Comparison of ENCODE assay signal across 20 cellular contexts in genomic region chr12:116267948-116268347, GRCh38. TPM values are rescaled to one million over a fixed set of nuclear protein-coding genes. Genes with fewer than 3 reads are reported as not detected.
A peak's percentile ranks its signal among the peaks of the same experiment; 100 is the strongest.
DNase-seq lines count a peak whose midpoint lies in the region; ATAC-seq, FAIRE-seq and TF ChIP-seq lines count a peak whose summit lies in the region.
"Had no signal": no experiment of that assay in that cellular context is flagged by ENCODE, and none has a peak within 500 bp of the region (broad histone marks: within the 10 kb centered on the region; RNA-seq: fewer than 3 reads in every experiment).

No MANE protein-coding gene starts in this region.

- POLR2A ChIA-PET in A549 (lab: Yijun Ruan, JAX) = no interaction called here

- no peaks in the 10 kb centered on the region for H3K36me3 Mint-ChIP-seq in endothelial cell (ENCODE audit: low read depth, unreplicated experiment)
- H3K36me3 Mint-ChIP-seq: CD8-positive, alpha-beta memory T cell had no signal

- TF ChIP-seq RAD21 in A549 (conservative IDR thresholded peaks at IDR 0.05 in 1 of 2, IDR thresholded peaks at IDR 0.05 in 1 of 2) = no peak

- 0 out of 3 replicates have a peak overlapping the region, but pooled peaks have one; percentile 6 for H3K4me3 ChIP-seq in A549
- H3K4me3 ChIP-seq: HAP-1, Peyer's patch had no signal

- TF ChIP-seq CTCF in A549 (IDR thresholded peaks at IDR 0.05) = no peak
- no peak for TF ChIP-seq CTCF in endothelial cell (IDR thresholded peaks at IDR 0.05; ENCODE audit: unreplicated experiment)
- no peak for TF ChIP-seq CTCF in GM13977 (IDR thresholded peaks at IDR 0.05; ENCODE audit: extremely low read depth, insufficient read depth, missing control alignments)

- peak overlapping the region; percentile 73 for H3K4me2 ChIP-seq in A549

- TF ChIP-seq EP300 in A549 (IDR thresholded peaks at IDR 0.05) = no peak

- FAIRE-seq in A549 (lab: Jason Lieb, UNC) = no peak
- FAIRE-seq in GM19239 (lab: Jason Lieb, UNC) = peak; percentile 57
- FAIRE-seq in RCC 7860 (lab: Jason Lieb, UNC) = peak; percentile 32

- peaks cover 11% of the 10 kb centered on the region for H3K4me1 Mint-ChIP-seq in endothelial cell (ENCODE audit: unreplicated experiment)

- no peak overlapping the region for H3K27ac Mint-ChIP-seq in endothelial cell (ENCODE audit: unreplicated experiment)
- H3K27ac Mint-ChIP-seq: CD8-positive, alpha-beta memory T cell had no signal

- H3K4me1 ChIP-seq in A549 = peaks cover 85% of the 10 kb centered on the region

- no peaks in the 10 kb centered on the region for H3K9me3 Mint-ChIP-seq in endothelial cell (ENCODE audit: unreplicated experiment)
- H3K9me3 Mint-ChIP-seq: CD8-positive, alpha-beta memory T cell had no signal

- DNase-seq in A549 (ENCODE audit: low read depth in 1 of 2, low spot score in 1 of 2) (no peak), GM19239 (ENCODE audit: insufficient read length, low spot score) (no peak), RCC 7860 (ENCODE audit: low spot score) (peak; percentile 12), kidney glomerular epithelial cell (lab: John Stamatoyannopoulos, UW) (peak; percentile 45), endothelial cell (ENCODE audit: low spot score) (no peak), ureter (ENCODE audit: low spot score) (no peak), GM13977 (ENCODE audit: low spot score) (no peak)
- DNase-seq: 8988T; C1 segment of cervical spinal cord; CD8-positive, alpha-beta memory T cell; DMS79; KBM-7; NCI-H1417 treated with DMSO at 0.1 percent for 48 hours; NCI-H2029; NCI-H526; Peyer's patch; SW 1271 had no signal

- no peaks in the 10 kb centered on the region for H3K9me3 ChIP-seq in A549
- H3K9me3 ChIP-seq: HAP-1, Peyer's patch had no signal

- CTCF ChIA-PET in A549 (lab: Yijun Ruan, JAX) = interaction anchor here (0.6 to 1.7 kb wide), 4 partner anchors 33 to 332 kb away, joined by 3 to 6 read pairs (median 4); no protein-coding TSS in a partner anchor

- peak overlapping the region; percentile 5 to 60; a peak in 4 of 6 replicates for H3K27ac ChIP-seq in A549
- H3K27ac ChIP-seq: Peyer's patch had no signal

- no peak for TF ChIP-seq POLR2A in A549 (IDR thresholded peaks at IDR 0.05; ENCODE audit: low read length)

- 3% methylated on average over 1 of the region's 1 CpG for WGBS in A549 (ENCODE audit: missing lambda C conversion rate)

- ATAC-seq in A549 (peak in 1 of 2 experiments; percentile 31; a peak in 2 of 6 replicates), HG03175 (IDR thresholded peaks at IDR 0.05; ENCODE audit: unreplicated experiment) (no peak)
- ATAC-seq: Right ventricle myocardium inferior had no signal

- no peak overlapping the region for H3K4me3 Mint-ChIP-seq in endothelial cell (ENCODE audit: unreplicated experiment)
- H3K4me3 Mint-ChIP-seq: CD8-positive, alpha-beta memory T cell had no signal

- H3K27me3 Mint-ChIP-seq in endothelial cell (ENCODE audit: unreplicated experiment) = no peaks in the 10 kb centered on the region
- H3K27me3 Mint-ChIP-seq: CD8-positive, alpha-beta memory T cell had no signal

- in situ Hi-C loops in GM13977 (cut with MboI; ENCODE audit: low pct_unique_long_range_greater_than_20kb, low sequenced_read_pairs, unreplicated experiment) = loop anchor here (25.0 kb wide), 1 partner anchor 844 kb away; no protein-coding TSS in a partner anchor

TF ChIP-seq in A549, 52 proteins besides CTCF, POLR2A, EP300 and RAD21:
- TF ChIP-seq CHD2 (IDR thresholded peaks at IDR 0.05; ENCODE audit: low read length, partially characterized antibody) (no peak), ZSCAN20 (CRISPR knock-in tag; IDR thresholded peaks at IDR 0.05) (no peak), GATA3 (IDR thresholded peaks at IDR 0.05; ENCODE audit: borderline replicate concordance) (no peak), RCOR1 (IDR thresholded peaks at IDR 0.05; ENCODE audit: low read depth, low read length) (no peak), FOXS1 (CRISPR knock-in tag; IDR thresholded peaks at IDR 0.05) (no peak), MAFK (IDR thresholded peaks at IDR 0.05; ENCODE audit: partially characterized antibody) (no peak), RARB (CRISPR knock-in tag; IDR thresholded peaks at IDR 0.05) (no peak), SREBF2 (IDR thresholded peaks at IDR 0.05) (no peak), TFCP2L1 (CRISPR knock-in tag; IDR thresholded peaks at IDR 0.05) (no peak), E2F6 (IDR thresholded peaks at IDR 0.05; ENCODE audit: borderline replicate concordance, low read depth) (no peak), MAX (IDR thresholded peaks at IDR 0.05) (no peak), PBX3 (IDR thresholded peaks at IDR 0.05) (no peak), JUN (IDR thresholded peaks at IDR 0.05) (no peak), RFX5 (IDR thresholded peaks at IDR 0.05) (no peak), HMGXB4 (CRISPR knock-in tag; IDR thresholded peaks at IDR 0.05; ENCODE audit: borderline replicate concordance) (no peak), ATOH8 (CRISPR knock-in tag; IDR thresholded peaks at IDR 0.05; ENCODE audit: low read depth) (no peak), CEBPB (IDR thresholded peaks at IDR 0.05) (no peak), ESRRA (IDR thresholded peaks at IDR 0.05; ENCODE audit: borderline replicate concordance, low read length) (no peak), BCL3 (IDR thresholded peaks at IDR 0.05) (no peak), HOXA7 (CRISPR knock-in tag; IDR thresholded peaks at IDR 0.05) (no peak)

RNA-seq across cellular contexts. Expression of gene MED13L, which starts 9.5 kb away (rescaled TPM):
- polyA plus RNA-seq in A549 (2011; rRNA removed) (126 and 134 TPM in 2 replicates), A549 (2017; fragmentation: RNase III; extraction: RNeasy Plus Mini Kit Qiagen cat#74134 plus additional on column Dnase treatment) (23.2 to 27.7 TPM (median 25.9 TPM) in 3 replicates)
- 21.5 and 29.3 TPM in 2 replicates for polyA plus RNA-seq in A549 (2012; cell fraction: cytosol; rRNA removed)
- polyA plus RNA-seq in A549 (2012; cell fraction: nucleus; rRNA removed) = 22.3 and 36.4 TPM in 2 replicates
- polyA minus RNA-seq in A549 (2011; rRNA and poly(A)+ RNA removed) = 321 and 335 TPM in 2 replicates
- total RNA-seq in endothelial cell (ENCODE audit: unreplicated experiment) (97.0 TPM), ureter (130 TPM)

Comparison
In these comparisons a context has a peak if more than half of its experiments do, and no peak if none do; other contexts are left out.
1. DNase-seq: peak in RCC 7860 (single experiment) and kidney glomerular epithelial cell (single experiment); none in A549 (0 of 2), GM19239 (single experiment), endothelial cell (single experiment), ureter (single experiment) and GM13977 (single experiment).